ENCODE assay signal across 19 cellular contexts in genomic region chr5:59609501-59610265, GRCh38.
DNase-seq lines count a peak whose midpoint lies in the region; ATAC-seq, FAIRE-seq and TF ChIP-seq lines count a peak whose summit lies in the region.
"Had no signal": no experiment of that assay in that cellular context is flagged by ENCODE, and none has a peak within 500 bp of the region (broad histone marks: within the 10 kb centered on the region; RNA-seq: fewer than 3 reads in every experiment).

No MANE protein-coding gene starts in this region.

- H2AFZ ChIP-seq in keratinocyte (ENCODE audit: control insufficient read depth, low read length): no peak overlapping the region

- H3K4me3 ChIP-seq in keratinocyte (ENCODE audit: control insufficient read depth in 2 of 3, extremely low read depth in 1 of 3, insufficient read depth in 2 of 3, low read depth in 1 of 3, low read length in 3 of 3): no peak overlapping the region
- H3K4me3 ChIP-seq: BLaER1 treated with 17β-estradiol and CSF1 and Interleukin-3, amounts not matched to agents 10 nM and 100 nM; coronary artery; gastrocnemius medialis; lower lobe of right lung; MG63; suprapubic skin had no signal

- no peak overlapping the region for H3K4me2 ChIP-seq in keratinocyte (ENCODE audit: control insufficient read depth, extremely low read depth, insufficient read depth, low read depth, low read length)
- H3K4me2 ChIP-seq: BLaER1 treated with 17β-estradiol and CSF1 and Interleukin-3, amounts not matched to agents 10 nM and 100 nM had no signal

- dilution Hi-C loops in keratinocyte (cut with MboI; ENCODE audit: extremely low pct_ligation_motif_present, low sequenced_read_pairs): no loop called here

- no peaks in the 10 kb centered on the region for H3K79me2 ChIP-seq in keratinocyte (ENCODE audit: control insufficient read depth, insufficient read depth, low read length)

- FAIRE-seq in keratinocyte (lab: Jason Lieb, UNC): peak; percentile 23
- FAIRE-seq: HTR-8/SVneo had no signal

- DNase-seq in keratinocyte (ENCODE audit: low read depth, low spot score): no peak
- DNase-seq in GM19240 (ENCODE audit: insufficient read length, low spot score): no peak
- DNase-seq in NCI-H1694 (lab: John Stamatoyannopoulos, UW): no peak
- DNase-seq in ureter (ENCODE audit: low spot score): no peak
- DNase-seq: activated gamma-delta T cell; DMS53; gastrocnemius medialis; lower lobe of right lung; MG63; naive thymus-derived CD4-positive, alpha-beta T cell; NCI-H187 treated with DMSO at 0.1 percent for 48 hours; SHP77 had no signal

- H3K9me3 ChIP-seq in keratinocyte (ENCODE audit: control insufficient read depth, low read depth, low read length): no peaks in the 10 kb centered on the region
- H3K9me3 ChIP-seq: BLaER1 treated with 17β-estradiol and CSF1 and Interleukin-3, amounts not matched to agents 10 nM and 100 nM; gastrocnemius medialis; lower lobe of right lung; MG63; suprapubic skin had no signal

- H3K27ac ChIP-seq in keratinocyte (ENCODE audit: control insufficient read depth, insufficient read depth, low read length): no peak overlapping the region
- H3K27ac ChIP-seq: BLaER1 treated with 17β-estradiol and CSF1 and Interleukin-3, amounts not matched to agents 10 nM and 100 nM; coronary artery; lower lobe of right lung; suprapubic skin had no signal

- H3K9ac ChIP-seq in keratinocyte (ENCODE audit: control insufficient read depth, extremely low read depth, insufficient read depth, low read length): no peak overlapping the region
- H3K9ac ChIP-seq: BLaER1 treated with 17β-estradiol and CSF1 and Interleukin-3, amounts not matched to agents 10 nM and 100 nM had no signal

- TF ChIP-seq CTCF in keratinocyte (optimal IDR thresholded peaks at IDR 0.05 in 1 of 3, IDR thresholded peaks at IDR 0.05 in 1 of 3, conservative IDR thresholded peaks at IDR 0.05 in 1 of 3; ENCODE audit: extremely low read depth in 1 of 3, insufficient read depth in 2 of 3, low read length in 3 of 3): no peak

- H3K9me1 ChIP-seq in keratinocyte (ENCODE audit: control insufficient read depth, extremely low read depth, insufficient read depth, low read length): no peaks in the 10 kb centered on the region

- no peaks in the 10 kb centered on the region for H3K27me3 ChIP-seq in keratinocyte (ENCODE audit: control insufficient read depth, extremely low read depth, insufficient read depth, low read length)
- H3K27me3 ChIP-seq: BLaER1 treated with 17β-estradiol and CSF1 and Interleukin-3, amounts not matched to agents 10 nM and 100 nM; gastrocnemius medialis; MG63; suprapubic skin had no signal

- H3K36me3 ChIP-seq in keratinocyte (ENCODE audit: control insufficient read depth in 2 of 2, extremely low read depth in 1 of 2, insufficient read depth in 2 of 2, low read length in 2 of 2): no peaks in the 10 kb centered on the region
- H3K36me3 ChIP-seq: BLaER1 treated with 17β-estradiol and CSF1 and Interleukin-3, amounts not matched to agents 10 nM and 100 nM; gastrocnemius medialis; lower lobe of right lung; MG63; suprapubic skin had no signal

- H3K4me1 ChIP-seq in keratinocyte (ENCODE audit: control insufficient read depth, extremely low read depth, insufficient read depth, low read length): no peaks in the 10 kb centered on the region
- H3K4me1 ChIP-seq: BLaER1 treated with 17β-estradiol and CSF1 and Interleukin-3, amounts not matched to agents 10 nM and 100 nM; lower lobe of right lung had no signal

- ATAC-seq in GM18502 (IDR thresholded peaks at IDR 0.05; ENCODE audit: poor library complexity, unreplicated experiment): peak; percentile 61
- ATAC-seq in GM18870 (IDR thresholded peaks at IDR 0.05; ENCODE audit: unreplicated experiment): peak; percentile 32
- ATAC-seq in HG03432 (IDR thresholded peaks at IDR 0.05; ENCODE audit: unreplicated experiment): peak; percentile 60
- ATAC-seq: lower lobe of right lung; naive thymus-derived CD4-positive, alpha-beta T cell had no signal

- no peaks in the 10 kb centered on the region for H4K20me1 ChIP-seq in keratinocyte (ENCODE audit: control insufficient read depth, extremely low read depth, insufficient read depth, low read length)
- H4K20me1 ChIP-seq: BLaER1 treated with 17β-estradiol and CSF1 and Interleukin-3, amounts not matched to agents 10 nM and 100 nM had no signal
